Comparison of ENCODE assay signal across 1 cellular context in the genomic region with DNA sequence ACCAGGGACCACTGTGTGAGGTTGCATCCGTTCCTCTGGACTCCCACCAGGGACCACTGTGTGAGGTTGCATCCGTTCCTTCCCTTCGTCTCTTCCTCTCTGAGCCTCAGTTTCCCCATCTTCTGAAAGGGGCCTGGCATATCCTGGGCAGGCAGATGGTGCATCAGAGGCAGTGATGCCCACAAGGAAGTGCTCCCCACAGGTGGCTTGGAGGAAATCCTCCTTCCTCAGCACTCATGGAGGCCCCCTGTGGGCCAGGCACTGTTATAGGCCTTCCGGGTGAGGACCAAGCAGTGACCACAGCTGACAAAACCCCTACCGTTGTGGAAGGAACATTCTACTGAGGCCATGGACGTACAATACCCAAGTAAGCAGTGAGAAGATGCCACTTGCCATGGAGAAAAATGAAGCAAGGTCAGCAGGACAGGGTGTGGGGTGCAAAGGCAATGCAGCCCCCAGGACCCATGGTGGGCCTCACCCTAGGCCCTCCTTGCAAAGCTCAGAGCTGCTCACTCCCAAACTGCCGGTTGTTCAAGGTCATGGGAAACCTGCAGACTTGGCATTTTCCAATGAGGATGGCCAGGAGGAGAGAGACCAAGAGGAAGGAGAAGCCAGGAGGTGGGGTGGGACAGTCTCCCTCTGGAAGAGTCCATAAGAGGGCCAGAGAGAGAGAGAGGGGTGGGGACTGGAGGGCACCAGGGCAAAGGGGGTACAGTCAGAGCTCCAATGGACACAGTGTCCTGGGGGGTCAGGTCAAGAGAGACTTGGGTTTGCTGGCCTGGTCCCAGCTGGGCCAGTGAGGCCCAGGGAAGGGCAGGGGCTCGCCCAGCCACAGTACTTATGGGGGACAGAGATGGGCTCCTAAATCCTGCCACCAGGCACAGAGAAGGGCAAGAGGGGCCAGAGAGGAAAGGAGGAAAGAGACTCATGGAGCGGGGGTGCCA.
TF ChIP-seq lines count a peak whose summit lies in the region.

No MANE protein-coding gene starts in this region.

TF ChIP-seq in HepG2, 621 proteins besides CTCF, POLR2A, EP300 and RAD21 (continued from another document and continues in another):
- TF ChIP-seq, protein P1, sequence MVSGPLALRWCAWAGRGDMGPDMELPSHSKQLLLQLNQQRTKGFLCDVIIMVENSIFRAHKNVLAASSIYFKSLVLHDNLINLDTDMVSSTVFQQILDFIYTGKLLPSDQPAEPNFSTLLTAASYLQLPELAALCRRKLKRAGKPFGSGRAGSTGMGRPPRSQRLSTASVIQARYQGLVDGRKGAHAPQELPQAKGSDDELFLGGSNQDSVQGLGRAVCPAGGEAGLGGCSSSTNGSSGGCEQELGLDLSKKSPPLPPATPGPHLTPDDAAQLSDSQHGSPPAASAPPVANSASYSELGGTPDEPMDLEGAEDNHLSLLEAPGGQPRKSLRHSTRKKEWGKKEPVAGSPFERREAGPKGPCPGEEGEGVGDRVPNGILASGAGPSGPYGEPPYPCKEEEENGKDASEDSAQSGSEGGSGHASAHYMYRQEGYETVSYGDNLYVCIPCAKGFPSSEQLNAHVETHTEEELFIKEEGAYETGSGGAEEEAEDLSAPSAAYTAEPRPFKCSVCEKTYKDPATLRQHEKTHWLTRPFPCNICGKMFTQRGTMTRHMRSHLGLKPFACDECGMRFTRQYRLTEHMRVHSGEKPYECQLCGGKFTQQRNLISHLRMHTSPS (CRISPR knock-in tag; IDR thresholded peaks at IDR 0.05; ENCODE audit: low read depth) = peak; percentile 89
- TF ChIP-seq, protein P2, sequence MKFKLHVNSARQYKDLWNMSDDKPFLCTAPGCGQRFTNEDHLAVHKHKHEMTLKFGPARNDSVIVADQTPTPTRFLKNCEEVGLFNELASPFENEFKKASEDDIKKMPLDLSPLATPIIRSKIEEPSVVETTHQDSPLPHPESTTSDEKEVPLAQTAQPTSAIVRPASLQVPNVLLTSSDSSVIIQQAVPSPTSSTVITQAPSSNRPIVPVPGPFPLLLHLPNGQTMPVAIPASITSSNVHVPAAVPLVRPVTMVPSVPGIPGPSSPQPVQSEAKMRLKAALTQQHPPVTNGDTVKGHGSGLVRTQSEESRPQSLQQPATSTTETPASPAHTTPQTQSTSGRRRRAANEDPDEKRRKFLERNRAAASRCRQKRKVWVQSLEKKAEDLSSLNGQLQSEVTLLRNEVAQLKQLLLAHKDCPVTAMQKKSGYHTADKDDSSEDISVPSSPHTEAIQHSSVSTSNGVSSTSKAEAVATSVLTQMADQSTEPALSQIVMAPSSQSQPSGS (CRISPR knock-in tag; IDR thresholded peaks at IDR 0.05) = no peak
- TF ChIP-seq ZC3H13 (CRISPR knock-in tag; IDR thresholded peaks at IDR 0.05) (peak; percentile 47; the same call in 1 of the 2 replicates), ZFY (CRISPR knock-in tag; IDR thresholded peaks at IDR 0.05) (peak; percentile 80), DNMT3B (CRISPR knock-in tag; conservative IDR thresholded peaks at IDR 0.05) (no peak; the same call in 1 of the 2 replicates), CREB1 (IDR thresholded peaks at IDR 0.05) (no peak), CREB1 (CRISPR knock-in tag; IDR thresholded peaks at IDR 0.05) (no peak), SP5 (CRISPR knock-in tag; IDR thresholded peaks at IDR 0.05; ENCODE audit: borderline replicate concordance, low read depth) (peak; percentile 6; the same call in 1 of the 2 replicates), ZNF850 (CRISPR knock-in tag; conservative IDR thresholded peaks at IDR 0.05) (no peak), ZNF782 (CRISPR knock-in tag; IDR thresholded peaks at IDR 0.05; ENCODE audit: borderline replicate concordance) (no peak), RCOR2 (CRISPR knock-in tag; IDR thresholded peaks at IDR 0.05) (no peak; the same call in 1 of the 2 replicates), ZNF501 (CRISPR knock-in tag; IDR thresholded peaks at IDR 0.05) (peak; percentile 55; the same call in 1 of the 2 replicates), TMF1 (CRISPR knock-in tag; IDR thresholded peaks at IDR 0.05; ENCODE audit: low read depth) (no peak), ELF1 (CRISPR knock-in tag; IDR thresholded peaks at IDR 0.05) (peak; percentile 81), RXRB (CRISPR knock-in tag; IDR thresholded peaks at IDR 0.05; ENCODE audit: borderline replicate concordance) (no peak), POLR2G (IDR thresholded peaks at IDR 0.05; ENCODE audit: low read depth, low read length) (peak; percentile 76), ZSCAN20 (CRISPR knock-in tag; IDR thresholded peaks at IDR 0.05; ENCODE audit: borderline replicate concordance) (no peak), ETV5 (CRISPR knock-in tag; IDR thresholded peaks at IDR 0.05; ENCODE audit: borderline replicate concordance) (peak; percentile 58; the same call in 1 of the 2 replicates), KMT2A (CRISPR knock-in tag; IDR thresholded peaks at IDR 0.05) (no peak), ZNF891 (CRISPR knock-in tag; IDR thresholded peaks at IDR 0.05) (peak; percentile 62; the same call in 1 of the 2 replicates), PAWR (CRISPR knock-in tag; IDR thresholded peaks at IDR 0.05; ENCODE audit: borderline replicate concordance) (no peak), ZNF614 (CRISPR knock-in tag; IDR thresholded peaks at IDR 0.05; ENCODE audit: borderline replicate concordance) (no peak), KAT7 (CRISPR knock-in tag; IDR thresholded peaks at IDR 0.05; ENCODE audit: borderline replicate concordance) (no peak), ISL2 (CRISPR knock-in tag; IDR thresholded peaks at IDR 0.05) (no peak), ZNF224 (CRISPR knock-in tag; IDR thresholded peaks at IDR 0.05) (0 out of 2 replicates have a peak, but pooled peaks have one; percentile 89), ETV6 (CRISPR knock-in tag; conservative IDR thresholded peaks at IDR 0.05) (no peak), ZBTB20 (CRISPR knock-in tag; IDR thresholded peaks at IDR 0.05; ENCODE audit: borderline replicate concordance, low read depth) (0 out of 2 replicates have a peak, but pooled peaks have one; percentile 37), GFI1 (CRISPR knock-in tag; IDR thresholded peaks at IDR 0.05; ENCODE audit: borderline replicate concordance) (0 out of 2 replicates have a peak, but pooled peaks have one; percentile 41), SAP130 (CRISPR knock-in tag; IDR thresholded peaks at IDR 0.05; ENCODE audit: low read depth) (peak; percentile 67), FIP1L1 (IDR thresholded peaks at IDR 0.05; ENCODE audit: borderline replicate concordance, insufficient read depth, low read depth, low read length) (peak; percentile 62; the same call in 1 of the 2 replicates), ZNF549 (CRISPR knock-in tag; IDR thresholded peaks at IDR 0.05) (no peak), ZNF230 (CRISPR knock-in tag; IDR thresholded peaks at IDR 0.05) (no peak), ZNF772 (CRISPR knock-in tag; IDR thresholded peaks at IDR 0.05) (0 out of 2 replicates have a peak, but pooled peaks have one; percentile 60), ZNF841 (CRISPR knock-in tag; IDR thresholded peaks at IDR 0.05; ENCODE audit: borderline replicate concordance) (no peak)
- TF ChIP-seq, protein P3, sequence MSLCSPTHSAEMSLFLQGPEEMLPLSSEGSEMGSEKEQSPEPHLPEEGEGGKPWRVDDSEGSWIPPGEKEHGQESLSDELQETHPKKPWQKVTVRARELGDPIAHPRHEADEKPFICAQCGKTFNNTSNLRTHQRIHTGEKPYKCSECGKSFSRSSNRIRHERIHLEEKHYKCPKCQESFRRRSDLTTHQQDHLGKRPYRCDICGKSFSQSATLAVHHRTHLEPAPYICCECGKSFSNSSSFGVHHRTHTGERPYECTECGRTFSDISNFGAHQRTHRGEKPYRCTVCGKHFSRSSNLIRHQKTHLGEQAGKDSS (CRISPR knock-in tag; IDR thresholded peaks at IDR 0.05; ENCODE audit: borderline replicate concordance, low read depth) = peak; percentile 84
- TF ChIP-seq, protein P4, sequence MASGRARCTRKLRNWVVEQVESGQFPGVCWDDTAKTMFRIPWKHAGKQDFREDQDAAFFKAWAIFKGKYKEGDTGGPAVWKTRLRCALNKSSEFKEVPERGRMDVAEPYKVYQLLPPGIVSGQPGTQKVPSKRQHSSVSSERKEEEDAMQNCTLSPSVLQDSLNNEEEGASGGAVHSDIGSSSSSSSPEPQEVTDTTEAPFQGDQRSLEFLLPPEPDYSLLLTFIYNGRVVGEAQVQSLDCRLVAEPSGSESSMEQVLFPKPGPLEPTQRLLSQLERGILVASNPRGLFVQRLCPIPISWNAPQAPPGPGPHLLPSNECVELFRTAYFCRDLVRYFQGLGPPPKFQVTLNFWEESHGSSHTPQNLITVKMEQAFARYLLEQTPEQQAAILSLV (CRISPR knock-in tag; IDR thresholded peaks at IDR 0.05; ENCODE audit: borderline replicate concordance) = 0 out of 2 replicates have a peak, but pooled peaks have one; percentile 21
- TF ChIP-seq, protein P5, sequence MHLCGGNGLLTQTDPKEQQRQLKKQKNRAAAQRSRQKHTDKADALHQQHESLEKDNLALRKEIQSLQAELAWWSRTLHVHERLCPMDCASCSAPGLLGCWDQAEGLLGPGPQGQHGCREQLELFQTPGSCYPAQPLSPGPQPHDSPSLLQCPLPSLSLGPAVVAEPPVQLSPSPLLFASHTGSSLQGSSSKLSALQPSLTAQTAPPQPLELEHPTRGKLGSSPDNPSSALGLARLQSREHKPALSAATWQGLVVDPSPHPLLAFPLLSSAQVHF (CRISPR knock-in tag; IDR thresholded peaks at IDR 0.05) = no peak
- TF ChIP-seq, protein P6, sequence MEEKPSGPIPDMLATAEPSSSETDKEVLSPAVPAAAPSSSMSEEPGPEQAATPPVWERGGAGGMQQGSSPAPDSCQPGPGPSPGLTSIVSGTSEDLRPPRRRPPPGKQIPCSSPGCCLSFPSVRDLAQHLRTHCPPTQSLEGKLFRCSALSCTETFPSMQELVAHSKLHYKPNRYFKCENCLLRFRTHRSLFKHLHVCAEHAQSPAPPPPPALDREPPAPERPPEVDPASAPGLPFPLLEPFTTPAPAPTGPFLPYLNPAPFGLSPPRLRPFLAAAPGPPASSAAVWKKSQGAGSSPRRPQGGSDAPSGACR (CRISPR knock-in tag; IDR thresholded peaks at IDR 0.05) = 0 out of 2 replicates have a peak, but pooled peaks have one; percentile 49
- TF ChIP-seq, protein P7, sequence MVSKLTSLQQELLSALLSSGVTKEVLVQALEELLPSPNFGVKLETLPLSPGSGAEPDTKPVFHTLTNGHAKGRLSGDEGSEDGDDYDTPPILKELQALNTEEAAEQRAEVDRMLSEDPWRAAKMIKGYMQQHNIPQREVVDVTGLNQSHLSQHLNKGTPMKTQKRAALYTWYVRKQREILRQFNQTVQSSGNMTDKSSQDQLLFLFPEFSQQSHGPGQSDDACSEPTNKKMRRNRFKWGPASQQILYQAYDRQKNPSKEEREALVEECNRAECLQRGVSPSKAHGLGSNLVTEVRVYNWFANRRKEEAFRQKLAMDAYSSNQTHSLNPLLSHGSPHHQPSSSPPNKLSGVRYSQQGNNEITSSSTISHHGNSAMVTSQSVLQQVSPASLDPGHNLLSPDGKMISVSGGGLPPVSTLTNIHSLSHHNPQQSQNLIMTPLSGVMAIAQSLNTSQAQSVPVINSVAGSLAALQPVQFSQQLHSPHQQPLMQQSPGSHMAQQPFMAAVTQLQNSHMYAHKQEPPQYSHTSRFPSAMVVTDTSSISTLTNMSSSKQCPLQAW (CRISPR knock-in tag; IDR thresholded peaks at IDR 0.05) = peak; percentile 41; the same call in 1 of the 2 replicates
- TF ChIP-seq, protein P8, sequence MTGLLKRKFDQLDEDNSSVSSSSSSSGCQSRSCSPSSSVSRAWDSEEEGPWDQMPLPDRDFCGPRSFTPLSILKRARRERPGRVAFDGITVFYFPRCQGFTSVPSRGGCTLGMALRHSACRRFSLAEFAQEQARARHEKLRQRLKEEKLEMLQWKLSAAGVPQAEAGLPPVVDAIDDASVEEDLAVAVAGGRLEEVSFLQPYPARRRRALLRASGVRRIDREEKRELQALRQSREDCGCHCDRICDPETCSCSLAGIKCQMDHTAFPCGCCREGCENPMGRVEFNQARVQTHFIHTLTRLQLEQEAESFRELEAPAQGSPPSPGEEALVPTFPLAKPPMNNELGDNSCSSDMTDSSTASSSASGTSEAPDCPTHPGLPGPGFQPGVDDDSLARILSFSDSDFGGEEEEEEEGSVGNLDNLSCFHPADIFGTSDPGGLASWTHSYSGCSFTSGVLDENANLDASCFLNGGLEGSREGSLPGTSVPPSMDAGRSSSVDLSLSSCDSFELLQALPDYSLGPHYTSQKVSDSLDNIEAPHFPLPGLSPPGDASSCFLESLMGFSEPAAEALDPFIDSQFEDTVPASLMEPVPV (CRISPR knock-in tag; IDR thresholded peaks at IDR 0.05) = no peak
- TF ChIP-seq, protein P9, sequence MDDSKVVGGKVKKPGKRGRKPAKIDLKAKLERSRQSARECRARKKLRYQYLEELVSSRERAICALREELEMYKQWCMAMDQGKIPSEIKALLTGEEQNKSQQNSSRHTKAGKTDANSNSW (CRISPR knock-in tag; IDR thresholded peaks at IDR 0.05; ENCODE audit: borderline replicate concordance) = no peak
- TF ChIP-seq, protein P10, sequence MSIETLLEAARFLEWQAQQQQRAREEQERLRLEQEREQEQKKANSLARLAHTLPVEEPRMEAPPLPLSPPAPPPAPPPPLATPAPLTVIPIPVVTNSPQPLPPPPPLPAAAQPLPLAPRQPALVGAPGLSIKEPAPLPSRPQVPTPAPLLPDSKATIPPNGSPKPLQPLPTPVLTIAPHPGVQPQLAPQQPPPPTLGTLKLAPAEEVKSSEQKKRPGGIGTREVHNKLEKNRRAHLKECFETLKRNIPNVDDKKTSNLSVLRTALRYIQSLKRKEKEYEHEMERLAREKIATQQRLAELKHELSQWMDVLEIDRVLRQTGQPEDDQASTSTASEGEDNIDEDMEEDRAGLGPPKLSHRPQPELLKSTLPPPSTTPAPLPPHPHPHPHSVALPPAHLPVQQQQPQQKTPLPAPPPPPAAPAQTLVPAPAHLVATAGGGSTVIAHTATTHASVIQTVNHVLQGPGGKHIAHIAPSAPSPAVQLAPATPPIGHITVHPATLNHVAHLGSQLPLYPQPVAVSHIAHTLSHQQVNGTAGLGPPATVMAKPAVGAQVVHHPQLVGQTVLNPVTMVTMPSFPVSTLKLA (IDR thresholded peaks at IDR 0.05) = no peak
- TF ChIP-seq, protein P11, sequence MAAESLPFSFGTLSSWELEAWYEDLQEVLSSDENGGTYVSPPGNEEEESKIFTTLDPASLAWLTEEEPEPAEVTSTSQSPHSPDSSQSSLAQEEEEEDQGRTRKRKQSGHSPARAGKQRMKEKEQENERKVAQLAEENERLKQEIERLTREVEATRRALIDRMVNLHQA (CRISPR knock-in tag; IDR thresholded peaks at IDR 0.05) = no peak
- TF ChIP-seq, protein P12, sequence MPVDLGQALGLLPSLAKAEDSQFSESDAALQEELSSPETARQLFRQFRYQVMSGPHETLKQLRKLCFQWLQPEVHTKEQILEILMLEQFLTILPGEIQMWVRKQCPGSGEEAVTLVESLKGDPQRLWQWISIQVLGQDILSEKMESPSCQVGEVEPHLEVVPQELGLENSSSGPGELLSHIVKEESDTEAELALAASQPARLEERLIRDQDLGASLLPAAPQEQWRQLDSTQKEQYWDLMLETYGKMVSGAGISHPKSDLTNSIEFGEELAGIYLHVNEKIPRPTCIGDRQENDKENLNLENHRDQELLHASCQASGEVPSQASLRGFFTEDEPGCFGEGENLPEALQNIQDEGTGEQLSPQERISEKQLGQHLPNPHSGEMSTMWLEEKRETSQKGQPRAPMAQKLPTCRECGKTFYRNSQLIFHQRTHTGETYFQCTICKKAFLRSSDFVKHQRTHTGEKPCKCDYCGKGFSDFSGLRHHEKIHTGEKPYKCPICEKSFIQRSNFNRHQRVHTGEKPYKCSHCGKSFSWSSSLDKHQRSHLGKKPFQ (CRISPR knock-in tag; IDR thresholded peaks at IDR 0.05; ENCODE audit: insufficient replicate concordance) = peak; percentile 77
